In genomic region chr21:45365608-45366241, GRCh38 we compare ENCODE assay signal across 10 cellular contexts. TPM values are rescaled to one million over a fixed set of nuclear protein-coding genes. Genes with fewer than 3 reads are reported as not detected.
DNase-seq lines count a peak whose midpoint lies in the region; ATAC-seq and TF ChIP-seq lines count a peak whose summit lies in the region.
"Had no signal": no experiment of that assay in that cellular context is flagged by ENCODE, and none has a peak within 500 bp of the region (broad histone marks: within the 10 kb centered on the region; RNA-seq: fewer than 3 reads in every experiment).

No MANE protein-coding gene starts in this region.

- H3K36me3 ChIP-seq in aorta (ENCODE audit: control insufficient read depth in 1 of 2, insufficient read depth in 2 of 2, low read length in 1 of 2), result no peaks in the 10 kb centered on the region
- H3K36me3 ChIP-seq in CD8-positive, alpha-beta T cell (ENCODE audit: insufficient read depth, low read length), result no peaks in the 10 kb centered on the region

- 91 to 94% methylated on average over 26 of the region's 26 CpGs for WGBS in aorta, 2 donors

- no peaks in the 10 kb centered on the region for H3K9me3 ChIP-seq in aorta (ENCODE audit: control insufficient read depth, low read length)
- no peaks in the 10 kb centered on the region for H3K9me3 ChIP-seq in CD8-positive, alpha-beta T cell (ENCODE audit: low read length)

- H3K4me3 Mint-ChIP-seq in CD8-positive, alpha-beta T cell, result no peak overlapping the region
- H3K4me3 Mint-ChIP-seq: activated naive CD8-positive, alpha-beta T cell treated with anti-CD3 and anti-CD28 coated beads for 36 hours had no signal

- H3K4me1 Mint-ChIP-seq in CD8-positive, alpha-beta T cell (ENCODE audit: low read depth), result peaks cover 7% of the 10 kb centered on the region

- H3K27ac ChIP-seq in aorta (ENCODE audit: low read depth in 1 of 2, low read length in 2 of 2), result peak overlapping the region; percentile 86 to 96
- H3K27ac ChIP-seq in CD8-positive, alpha-beta T cell (ENCODE audit: low read depth, low read length), result no peak overlapping the region

- POLR2A ChIA-PET in CD8-positive, alpha-beta T cell (lab: Charles Lee), result no interaction called here

- no peak for TF ChIP-seq CTCF in choroid plexus epithelial cell (conservative IDR thresholded peaks at IDR 0.05; ENCODE audit: low read depth, low read length)
- no peak for TF ChIP-seq CTCF in CD8-positive, alpha-beta T cell (IDR thresholded peaks at IDR 0.05)

- CTCF ChIA-PET in CD8-positive, alpha-beta T cell (lab: Charles Lee), result no interaction called here

- no peaks in the 10 kb centered on the region for H3K4me1 ChIP-seq in aorta (ENCODE audit: control insufficient read depth in 1 of 2, insufficient read depth in 2 of 2, low read length in 2 of 2)
- H3K4me1 ChIP-seq in CD8-positive, alpha-beta T cell (ENCODE audit: insufficient read depth, low read length), result no peaks in the 10 kb centered on the region

- intact Hi-C loops in Right ventricle myocardium inferior (cut with DNase I), result loop anchor here (2.0 kb wide), 2 partner anchors 39 to 47 kb away; partner anchors contain the start of gene COL18A1
- intact Hi-C loops in cardiac septum (cut with DNase I), result loop anchor here (2.0 kb wide), 2 partner anchors 47 to 63 kb away; no protein-coding TSS in a partner anchor
- intact Hi-C loops in aorta (cut with DNase I), result loop anchor here in 1 of 2 donors (2.0 kb wide), 1 partner anchor 39 kb away; the partner anchor contains the start of gene COL18A1
- intact Hi-C loops in CD8-positive, alpha-beta T cell (cut with DNase I, micrococcal nuclease), result no loop called here

- ATAC-seq in Right ventricle myocardium inferior, result no peak
- no peak for ATAC-seq in aorta (ENCODE audit: low FRiP score)
- ATAC-seq in HG03342 (IDR thresholded peaks at IDR 0.05; ENCODE audit: unreplicated experiment), result no peak
- ATAC-seq in CD8-positive, alpha-beta T cell, result no peak

- no peaks in the 10 kb centered on the region for H3K36me3 Mint-ChIP-seq in CD8-positive, alpha-beta T cell
- H3K36me3 Mint-ChIP-seq: activated naive CD8-positive, alpha-beta T cell treated with anti-CD3 and anti-CD28 coated beads for 36 hours had no signal

- no peak overlapping the region for H3K27ac Mint-ChIP-seq in CD8-positive, alpha-beta T cell
- H3K27ac Mint-ChIP-seq: activated naive CD8-positive, alpha-beta T cell treated with anti-CD3 and anti-CD28 coated beads for 36 hours had no signal

- peaks cover 5% of the 10 kb centered on the region for H3K27me3 Mint-ChIP-seq in CD8-positive, alpha-beta T cell (ENCODE audit: low read depth)

- H3K9me3 Mint-ChIP-seq in CD8-positive, alpha-beta T cell, result no peaks in the 10 kb centered on the region
- H3K9me3 Mint-ChIP-seq: activated naive CD8-positive, alpha-beta T cell treated with anti-CD3 and anti-CD28 coated beads for 36 hours had no signal

- DNase-seq in Right ventricle myocardium inferior (ENCODE audit: missing footprints) (peak; percentile 62), cardiac septum (ENCODE audit: low spot score) (no peak), choroid plexus epithelial cell (ENCODE audit: low read depth) (peak; percentile 75), lung microvascular endothelial cell (ENCODE audit: low read depth in 2 of 2) (peak; percentile 70 to 73), aorta (peak in 1 of 2 donors; percentile 48)
- no peak for DNase-seq in activated naive CD4-positive, alpha-beta T cell (lab: John Stamatoyannopoulos, UW)
- DNase-seq in CD8-positive, alpha-beta T cell, result no peak
- DNase-seq: activated naive CD8-positive, alpha-beta T cell treated with anti-CD3 and anti-CD28 coated beads for 36 hours; T1000 had no signal

- H3K27me3 ChIP-seq in aorta (ENCODE audit: control insufficient read depth in 1 of 2, insufficient read depth in 2 of 2, low read length in 1 of 2), result no peaks in the 10 kb centered on the region
- no peaks in the 10 kb centered on the region for H3K27me3 ChIP-seq in CD8-positive, alpha-beta T cell (ENCODE audit: insufficient read depth, low read length)

- H3K4me3 ChIP-seq in choroid plexus epithelial cell (ENCODE audit: low read depth, low read length) (no peak overlapping the region), aorta (ENCODE audit: low read length in 2 of 2) (no peak overlapping the region)
- H3K4me3 ChIP-seq in CD8-positive, alpha-beta T cell (ENCODE audit: low read depth, low read length), result no peak overlapping the region

RNA-seq across cellular contexts. Expression of gene COL18A1, which starts 39.2 kb away (rescaled TPM):
- 51.6 TPM for total RNA-seq in Right ventricle myocardium inferior
- total RNA-seq in cardiac septum, result 77.0 TPM
- 139 and 164 TPM in 2 replicates for total RNA-seq in lung microvascular endothelial cell
- total RNA-seq in aorta, result 100 to 1,000 TPM; 289 to 301 TPM
- polyA plus RNA-seq in aorta, result 100 to 1,000 TPM in 1 of 2 donors, 10 to 100 TPM in 1; 97.3 to 963 TPM
- total RNA-seq in CD8-positive, alpha-beta T cell, result 10 to 100 TPM; 60.7 to 65.3 TPM

Comparison
In these comparisons a context has a peak if more than half of its experiments do, and no peak if none do; other contexts are left out.
1. DNase-seq: peak in Right ventricle myocardium inferior (single experiment), choroid plexus epithelial cell (single experiment) and lung microvascular endothelial cell (2 of 2); none in cardiac septum (single experiment), activated naive CD4-positive, alpha-beta T cell (0 of 4) and CD8-positive, alpha-beta T cell (0 of 7).
2. intact Hi-C loops: an anchor here in Right ventricle myocardium inferior (2.0 kb wide) and cardiac septum (2.0 kb wide); none called in CD8-positive, alpha-beta T cell.